In genomic region chr4:56544573-56545131, GRCh38 we compare ENCODE assay signal across 1 cellular context.
TF ChIP-seq lines count a peak whose summit lies in the region.

No MANE protein-coding gene starts in this region.

TF ChIP-seq in HepG2, 621 proteins besides CTCF, POLR2A, EP300 and RAD21 (continued from another document and continues in another):
- TF ChIP-seq, protein P1, sequence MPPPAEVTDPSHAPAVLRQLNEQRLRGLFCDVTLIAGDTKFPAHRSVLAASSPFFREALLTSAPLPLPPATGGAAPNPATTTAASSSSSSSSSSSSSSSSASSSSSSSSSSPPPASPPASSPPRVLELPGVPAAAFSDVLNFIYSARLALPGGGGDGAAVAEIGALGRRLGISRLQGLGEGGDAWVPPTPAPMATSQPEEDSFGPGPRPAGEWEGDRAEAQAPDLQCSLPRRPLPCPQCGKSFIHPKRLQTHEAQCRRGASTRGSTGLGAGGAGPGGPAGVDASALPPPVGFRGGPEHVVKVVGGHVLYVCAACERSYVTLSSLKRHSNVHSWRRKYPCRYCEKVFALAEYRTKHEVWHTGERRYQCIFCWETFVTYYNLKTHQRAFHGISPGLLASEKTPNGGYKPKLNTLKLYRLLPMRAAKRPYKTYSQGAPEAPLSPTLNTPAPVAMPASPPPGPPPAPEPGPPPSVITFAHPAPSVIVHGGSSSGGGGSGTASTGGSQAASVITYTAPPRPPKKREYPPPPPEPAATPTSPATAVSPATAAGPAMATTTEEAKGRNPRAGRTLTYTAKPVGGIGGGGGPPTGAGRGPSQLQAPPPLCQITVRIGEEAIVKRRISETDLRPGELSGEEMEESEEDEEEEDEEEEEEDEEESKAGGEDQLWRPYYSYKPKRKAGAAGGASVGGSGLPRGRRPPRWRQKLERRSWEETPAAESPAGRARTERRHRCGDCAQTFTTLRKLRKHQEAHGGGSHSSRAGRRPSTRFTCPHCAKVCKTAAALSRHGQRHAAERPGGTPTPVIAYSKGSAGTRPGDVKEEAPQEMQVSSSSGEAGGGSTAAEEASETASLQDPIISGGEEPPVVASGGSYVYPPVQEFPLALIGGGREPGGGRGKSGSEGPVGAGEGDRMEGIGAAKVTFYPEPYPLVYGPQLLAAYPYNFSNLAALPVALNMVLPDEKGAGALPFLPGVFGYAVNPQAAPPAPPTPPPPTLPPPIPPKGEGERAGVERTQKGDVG (CRISPR knock-in tag; IDR thresholded peaks at IDR 0.05; ENCODE audit: borderline replicate concordance) = no peak
- TF ChIP-seq ZSCAN29 (CRISPR knock-in tag; conservative IDR thresholded peaks at IDR 0.05) (peak; percentile 78), ZMYM2 (CRISPR knock-in tag; IDR thresholded peaks at IDR 0.05) (no peak), PATZ1 (CRISPR knock-in tag; IDR thresholded peaks at IDR 0.05) (peak; percentile 51), ZNF136 (CRISPR knock-in tag; IDR thresholded peaks at IDR 0.05; ENCODE audit: low read depth) (0 out of 2 replicates have a peak, but pooled peaks have one; percentile 70), DRAP1 (CRISPR knock-in tag; IDR thresholded peaks at IDR 0.05) (peak; percentile 53; the same call in 1 of the 2 replicates), FOSL1 (CRISPR knock-in tag; IDR thresholded peaks at IDR 0.05; ENCODE audit: borderline replicate concordance) (no peak), TAF1 (CRISPR knock-in tag; IDR thresholded peaks at IDR 0.05) (peak; percentile 22; the same call in 1 of the 2 replicates), SIX4 (CRISPR knock-in tag; IDR thresholded peaks at IDR 0.05) (no peak), E2F1 (CRISPR knock-in tag; IDR thresholded peaks at IDR 0.05) (0 out of 2 replicates have a peak, but pooled peaks have one; percentile 25), MXD4 (CRISPR knock-in tag; IDR thresholded peaks at IDR 0.05) (peak; percentile 79), CREB1 (IDR thresholded peaks at IDR 0.05) (peak; percentile 86), CREB1 (CRISPR knock-in tag; IDR thresholded peaks at IDR 0.05) (no peak), PTBP1 (IDR thresholded peaks at IDR 0.05; ENCODE audit: low read depth, low read length, poor library complexity, severe bottlenecking) (no peak), ZSCAN20 (CRISPR knock-in tag; IDR thresholded peaks at IDR 0.05; ENCODE audit: borderline replicate concordance) (no peak), ZBTB20 (CRISPR knock-in tag; IDR thresholded peaks at IDR 0.05; ENCODE audit: borderline replicate concordance, low read depth) (peak; percentile 51; the same call in 1 of the 2 replicates), KDM3A (CRISPR knock-in tag; IDR thresholded peaks at IDR 0.05; ENCODE audit: low read depth) (peak; percentile 90), ZNF567 (CRISPR knock-in tag; IDR thresholded peaks at IDR 0.05; ENCODE audit: borderline replicate concordance) (0 out of 2 replicates have a peak, but pooled peaks have one; percentile 43), XRCC5 (optimal IDR thresholded peaks at IDR 0.05; ENCODE audit: low read length) (peak; percentile 98), KDM5B (CRISPR knock-in tag; IDR thresholded peaks at IDR 0.05; ENCODE audit: borderline replicate concordance) (peak; percentile 48; the same call in 1 of the 2 replicates), ZNF709 (CRISPR knock-in tag; IDR thresholded peaks at IDR 0.05) (peak; percentile 62; the same call in 1 of the 2 replicates), PRPF4 (IDR thresholded peaks at IDR 0.05; ENCODE audit: low read depth, low read length, poor library complexity, severe bottlenecking) (no peak), SP4 (CRISPR knock-in tag; IDR thresholded peaks at IDR 0.05) (peak; percentile 52; the same call in 1 of the 2 replicates), GFI1 (CRISPR knock-in tag; IDR thresholded peaks at IDR 0.05; ENCODE audit: borderline replicate concordance) (no peak), STAT6 (CRISPR knock-in tag; IDR thresholded peaks at IDR 0.05; ENCODE audit: borderline replicate concordance) (no peak), ZMAT3 (CRISPR knock-in tag; conservative IDR thresholded peaks at IDR 0.05) (0 out of 2 replicates have a peak, but pooled peaks have one; percentile 51), MED8 (CRISPR knock-in tag; IDR thresholded peaks at IDR 0.05; ENCODE audit: insufficient replicate concordance) (no peak), ZNF891 (CRISPR knock-in tag; IDR thresholded peaks at IDR 0.05) (no peak; the same call in 1 of the 2 replicates), HNF4G (IDR thresholded peaks at IDR 0.05; ENCODE audit: borderline replicate concordance, low read depth, low read length) (no peak), HNF4G (CRISPR knock-in tag; IDR thresholded peaks at IDR 0.05; ENCODE audit: borderline replicate concordance, low read depth) (no peak), ZNF292 (CRISPR knock-in tag; IDR thresholded peaks at IDR 0.05; ENCODE audit: borderline replicate concordance, low read depth) (peak; percentile 83; the same call in 1 of the 2 replicates), ARNT2 (CRISPR knock-in tag; IDR thresholded peaks at IDR 0.05; ENCODE audit: low read depth) (peak; percentile 76), NFKB2 (CRISPR knock-in tag; IDR thresholded peaks at IDR 0.05; ENCODE audit: borderline replicate concordance) (peak; percentile 72; the same call in 1 of the 2 replicates), YEATS4 (CRISPR knock-in tag; IDR thresholded peaks at IDR 0.05; ENCODE audit: borderline replicate concordance) (peak; percentile 79), THAP11 (CRISPR knock-in tag; IDR thresholded peaks at IDR 0.05) (peak; percentile 78), ARID4A (CRISPR knock-in tag; IDR thresholded peaks at IDR 0.05; ENCODE audit: borderline replicate concordance) (peak; percentile 71; the same call in 1 of the 2 replicates)
- TF ChIP-seq, protein P2, sequence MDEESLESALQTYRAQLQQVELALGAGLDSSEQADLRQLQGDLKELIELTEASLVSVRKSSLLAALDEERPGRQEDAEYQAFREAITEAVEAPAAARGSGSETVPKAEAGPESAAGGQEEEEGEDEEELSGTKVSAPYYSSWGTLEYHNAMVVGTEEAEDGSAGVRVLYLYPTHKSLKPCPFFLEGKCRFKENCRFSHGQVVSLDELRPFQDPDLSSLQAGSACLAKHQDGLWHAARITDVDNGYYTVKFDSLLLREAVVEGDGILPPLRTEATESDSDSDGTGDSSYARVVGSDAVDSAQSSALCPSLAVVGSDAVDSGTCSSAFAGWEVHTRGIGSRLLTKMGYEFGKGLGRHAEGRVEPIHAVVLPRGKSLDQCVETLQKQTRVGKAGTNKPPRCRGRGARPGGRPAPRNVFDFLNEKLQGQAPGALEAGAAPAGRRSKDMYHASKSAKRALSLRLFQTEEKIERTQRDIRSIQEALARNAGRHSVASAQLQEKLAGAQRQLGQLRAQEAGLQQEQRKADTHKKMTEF (CRISPR knock-in tag; IDR thresholded peaks at IDR 0.05) = peak; percentile 79
- TF ChIP-seq, protein P3, sequence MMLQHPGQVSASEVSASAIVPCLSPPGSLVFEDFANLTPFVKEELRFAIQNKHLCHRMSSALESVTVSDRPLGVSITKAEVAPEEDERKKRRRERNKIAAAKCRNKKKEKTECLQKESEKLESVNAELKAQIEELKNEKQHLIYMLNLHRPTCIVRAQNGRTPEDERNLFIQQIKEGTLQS (CRISPR knock-in tag; IDR thresholded peaks at IDR 0.05) = peak; percentile 61
- TF ChIP-seq, protein P4, sequence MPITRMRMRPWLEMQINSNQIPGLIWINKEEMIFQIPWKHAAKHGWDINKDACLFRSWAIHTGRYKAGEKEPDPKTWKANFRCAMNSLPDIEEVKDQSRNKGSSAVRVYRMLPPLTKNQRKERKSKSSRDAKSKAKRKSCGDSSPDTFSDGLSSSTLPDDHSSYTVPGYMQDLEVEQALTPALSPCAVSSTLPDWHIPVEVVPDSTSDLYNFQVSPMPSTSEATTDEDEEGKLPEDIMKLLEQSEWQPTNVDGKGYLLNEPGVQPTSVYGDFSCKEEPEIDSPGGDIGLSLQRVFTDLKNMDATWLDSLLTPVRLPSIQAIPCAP (CRISPR knock-in tag; IDR thresholded peaks at IDR 0.05; ENCODE audit: low read depth) = no peak
- TF ChIP-seq, protein P5, sequence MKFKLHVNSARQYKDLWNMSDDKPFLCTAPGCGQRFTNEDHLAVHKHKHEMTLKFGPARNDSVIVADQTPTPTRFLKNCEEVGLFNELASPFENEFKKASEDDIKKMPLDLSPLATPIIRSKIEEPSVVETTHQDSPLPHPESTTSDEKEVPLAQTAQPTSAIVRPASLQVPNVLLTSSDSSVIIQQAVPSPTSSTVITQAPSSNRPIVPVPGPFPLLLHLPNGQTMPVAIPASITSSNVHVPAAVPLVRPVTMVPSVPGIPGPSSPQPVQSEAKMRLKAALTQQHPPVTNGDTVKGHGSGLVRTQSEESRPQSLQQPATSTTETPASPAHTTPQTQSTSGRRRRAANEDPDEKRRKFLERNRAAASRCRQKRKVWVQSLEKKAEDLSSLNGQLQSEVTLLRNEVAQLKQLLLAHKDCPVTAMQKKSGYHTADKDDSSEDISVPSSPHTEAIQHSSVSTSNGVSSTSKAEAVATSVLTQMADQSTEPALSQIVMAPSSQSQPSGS (CRISPR knock-in tag; IDR thresholded peaks at IDR 0.05) = peak; percentile 93
